Comparison of ENCODE assay signal across 10 cellular contexts in genomic region chr2:166419616-166419934, GRCh38. TPM values are rescaled to one million over a fixed set of nuclear protein-coding genes. Genes with fewer than 3 reads are reported as not detected.
DNase-seq lines count a peak whose midpoint lies in the region; ATAC-seq, FAIRE-seq and TF ChIP-seq lines count a peak whose summit lies in the region.
"Had no signal": no experiment of that assay in that cellular context is flagged by ENCODE, and none has a peak within 500 bp of the region (broad histone marks: within the 10 kb centered on the region; RNA-seq: fewer than 3 reads in every experiment).

No MANE protein-coding gene starts in this region.

- no peak overlapping the region for H3K4me3 ChIP-seq in HAP-1
- H3K4me3 ChIP-seq in foreskin fibroblast (ENCODE audit: low read depth in 1 of 2, low read length in 2 of 2): no peak overlapping the region
- H3K4me3 ChIP-seq: colonic mucosa, MG63 had no signal

- TF ChIP-seq CTCF in foreskin fibroblast (IDR thresholded peaks at IDR 0.05; ENCODE audit: low read depth, low read length): peak; percentile 38
- no peak for TF ChIP-seq CTCF in Calu3 (IDR thresholded peaks at IDR 0.05; ENCODE audit: unreplicated experiment)

- peaks cover 2% of the 10 kb centered on the region; the same call in 1 of the 2 replicates for H3K4me1 ChIP-seq in HAP-1
- H3K4me1 ChIP-seq: colonic mucosa had no signal

- no peaks in the 10 kb centered on the region for H3K9me3 Mint-ChIP-seq in activated naive CD4-positive, alpha-beta T cell treated with anti-CD3 and anti-CD28 coated beads, Interleukin-2, amount 10 ng/mL, durations not matched to agents 7 days and 5 days
- H3K9me3 Mint-ChIP-seq in Calu3 (ENCODE audit: low read depth, unreplicated experiment): no peaks in the 10 kb centered on the region

- no peaks in the 10 kb centered on the region for H3K36me3 ChIP-seq in HAP-1 (replicated peaks)
- H3K36me3 ChIP-seq: colonic mucosa, MG63 had no signal

- H3K36me3 Mint-ChIP-seq in activated naive CD4-positive, alpha-beta T cell treated with anti-CD3 and anti-CD28 coated beads, Interleukin-2, amount 10 ng/mL, durations not matched to agents 7 days and 5 days: no peaks in the 10 kb centered on the region
- no peaks in the 10 kb centered on the region for H3K36me3 Mint-ChIP-seq in Calu3 (ENCODE audit: insufficient read depth, unreplicated experiment)

- no peaks in the 10 kb centered on the region for H3K4me1 Mint-ChIP-seq in activated naive CD4-positive, alpha-beta T cell treated with anti-CD3 and anti-CD28 coated beads, Interleukin-2, amount 10 ng/mL, durations not matched to agents 7 days and 5 days
- H3K4me1 Mint-ChIP-seq in Calu3 (ENCODE audit: low read depth, unreplicated experiment): no peaks in the 10 kb centered on the region

- peak; percentile 79 for FAIRE-seq in RCC 7860 (lab: Jason Lieb, UNC)
- FAIRE-seq in GM12891 (lab: Jason Lieb, UNC): no peak

- no TSS peak for BruUV-seq in Calu3 (replicated peaks; lab: Mats Ljungman, UMichigan)

- no peak for ATAC-seq in HG03520 (IDR thresholded peaks at IDR 0.05; ENCODE audit: unreplicated experiment)

- intact Hi-C loops in Calu3 (cut with micrococcal nuclease; ENCODE audit: unreplicated experiment): loop anchor here (1.0 to 5.0 kb wide), 4 partner anchors 59 to 465 kb away; no protein-coding TSS in a partner anchor

- no peaks in the 10 kb centered on the region for H3K27me3 Mint-ChIP-seq in activated naive CD4-positive, alpha-beta T cell treated with anti-CD3 and anti-CD28 coated beads, Interleukin-2, amount 10 ng/mL, durations not matched to agents 7 days and 5 days
- no peaks in the 10 kb centered on the region for H3K27me3 Mint-ChIP-seq in Calu3 (ENCODE audit: unreplicated experiment)

- no peaks in the 10 kb centered on the region for H3K27me3 ChIP-seq in HAP-1 (ENCODE audit: low read depth)
- H3K27me3 ChIP-seq: colonic mucosa, MG63 had no signal

- DNase-seq in A172 (ENCODE audit: low spot score) (peak; percentile 46), HAP-1 (ENCODE audit: low spot score in 2 of 2) (peak; percentile 13 to 64), RCC 7860 (ENCODE audit: low spot score) (peak; percentile 38), foreskin fibroblast (peak; percentile 24 to 73), Calu3 (no peak), GM12891 (ENCODE audit: insufficient read length, low spot score) (no peak)
- no peak for DNase-seq in activated naive CD4-positive, alpha-beta T cell treated with anti-CD3 and anti-CD28 coated beads, Interleukin-2, amount 10 ng/mL, durations not matched to agents 7 days and 5 days
- DNase-seq: colonic mucosa, MG63 had no signal

- CTCF ChIA-PET in activated naive CD4-positive, alpha-beta T cell treated with anti-CD3 and anti-CD28 coated beads, Interleukin-2, amount 10 ng/mL, durations not matched to agents 7 days and 5 days (lab: Charles Lee): no interaction called here
- CTCF ChIA-PET in Calu3 (lab: Charles Lee): interaction anchor here (0.7 to 1.2 kb wide), 6 partner anchors 17 to 1051 kb away, joined by 3 to 5 read pairs (median 4); no protein-coding TSS in a partner anchor

- H3K27ac Mint-ChIP-seq in activated naive CD4-positive, alpha-beta T cell treated with anti-CD3 and anti-CD28 coated beads, Interleukin-2, amount 10 ng/mL, durations not matched to agents 7 days and 5 days: no peak overlapping the region
- no peak overlapping the region for H3K27ac Mint-ChIP-seq in Calu3 (ENCODE audit: unreplicated experiment)

- no peak for TF ChIP-seq POLR2A in GM12891 (IDR thresholded peaks at IDR 0.05; ENCODE audit: low read depth, low read length)

- H3K4me3 Mint-ChIP-seq in activated naive CD4-positive, alpha-beta T cell treated with anti-CD3 and anti-CD28 coated beads, Interleukin-2, amount 10 ng/mL, durations not matched to agents 7 days and 5 days: no peak overlapping the region
- no peak overlapping the region for H3K4me3 Mint-ChIP-seq in Calu3 (ENCODE audit: low read depth, unreplicated experiment)

- H3K9me3 ChIP-seq in HAP-1: no peaks in the 10 kb centered on the region
- H3K9me3 ChIP-seq: colonic mucosa, MG63 had no signal

- in situ Hi-C loops in HAP-1 (cut with MboI; ENCODE audit: low sequenced_read_pairs): no loop called here

TF ChIP-seq in GM12891, 5 proteins besides CTCF, POLR2A, EP300 and RAD21:
- TF ChIP-seq PAX5 (IDR thresholded peaks at IDR 0.05; ENCODE audit: insufficient read depth, low read length, severe bottlenecking): no peak
TF ChIP-seq in GM12891: peak in this region for 0.

RNA-seq across cellular contexts. Expression of gene SCN9A, which starts 43.8 kb away (rescaled TPM):
- 6.3 and 8.2 TPM in 2 replicates for total RNA-seq in A172 (2014; rRNA removed; shearing (Covaris generic))
- 6.1 and 8.5 TPM in 2 replicates for total RNA-seq in Calu3 (2022)
- polyA plus RNA-seq in GM12891 (2012; ENCODE audit: low read depth, missing spikeins): 0.03 TPM

Comparison
In these comparisons a context has a peak if more than half of its experiments do, and no peak if none do; other contexts are left out.
1. DNase-seq: peak in A172 (single experiment), HAP-1 (2 of 2), RCC 7860 (single experiment) and foreskin fibroblast (2 of 2); none in activated naive CD4-positive, alpha-beta T cell treated with anti-CD3 and anti-CD28 coated beads, Interleukin-2, amount 10 ng/mL, durations not matched to agents 7 days and 5 days (single experiment), Calu3 (single experiment) and GM12891 (single experiment).